25 cellular contexts compared by ENCODE assay signal in the genomic region with DNA sequence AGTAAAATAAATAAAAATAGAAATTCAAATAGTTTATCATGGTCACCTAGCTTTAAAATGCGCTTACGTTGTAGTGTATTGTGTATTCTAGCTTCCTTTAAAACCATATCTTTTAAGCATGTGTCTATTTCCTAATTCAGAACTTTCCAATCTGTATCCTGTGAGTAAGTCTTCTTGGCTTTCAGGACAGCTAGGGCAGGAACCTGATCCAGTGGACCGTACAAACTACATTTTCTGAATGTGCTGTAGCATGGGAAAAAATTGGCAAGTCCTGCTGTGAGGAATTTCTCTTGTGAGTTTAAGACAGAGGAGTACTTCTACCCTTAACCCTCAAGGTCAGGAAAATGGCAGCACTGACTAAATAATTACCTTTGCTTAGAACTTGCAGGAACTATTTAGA. TPM values are rescaled to one million over a fixed set of nuclear protein-coding genes. Genes with fewer than 3 reads are reported as not detected.
"Had no signal": no experiment of that assay in that cellular context is flagged by ENCODE, and none has a peak within 500 bp of the region (broad histone marks: within the 10 kb centered on the region; RNA-seq: fewer than 3 reads in every experiment).

No MANE protein-coding gene starts in this region.

- ATAC-seq: activated T-helper 17 cell treated with anti-CD3 and anti-CD28 coated beads, Interleukin-2, amount 50 U/mL, for 72 hours; heart left ventricle; left lung; natural killer cell treated with Interleukin-12 subunit alpha and Interleukin-12 subunit beta and Interleukin-15 and Interleukin-18, amount 100 ng/mL, for 72 hours; pancreas; right lobe of liver; stimulated activated memory B cell treated with anti-CD40 and anti-IgM and Interleukin-4, amounts not matched to agents 10 μg/mL and 1 μg/mL and 100 μg/mL, for 72 hours; WTC11 had no signal

- H3K27me3 ChIP-seq: colonic mucosa, gastrocnemius medialis, heart left ventricle, left lung, neutrophil, pancreas, right lobe of liver, uterus had no signal

- H3K4me3 Mint-ChIP-seq: activated naive CD8-positive, alpha-beta T cell; activated T-cell treated with anti-CD3 and anti-CD28 coated beads, Interleukin-2, amount 50 U/mL, for 24 hours; activated T-helper 17 cell treated with anti-CD3 and anti-CD28 coated beads, Interleukin-2, amount 50 U/mL, for 72 hours; central memory CD8-positive, alpha-beta T cell; mesothelial cell of epicardium; natural killer cell treated with Interleukin-12 subunit alpha and Interleukin-12 subunit beta and Interleukin-15 and Interleukin-18, amount 100 ng/mL, for 72 hours; stimulated activated memory B cell treated with anti-CD40 and anti-IgM and Interleukin-4, amounts not matched to agents 10 μg/mL and 1 μg/mL and 100 μg/mL, for 72 hours; WTC11 had no signal

- H3K27ac Mint-ChIP-seq: activated naive CD8-positive, alpha-beta T cell; activated T-cell treated with anti-CD3 and anti-CD28 coated beads, Interleukin-2, amount 50 U/mL, for 24 hours; activated T-helper 17 cell treated with anti-CD3 and anti-CD28 coated beads, Interleukin-2, amount 50 U/mL, for 72 hours; mesothelial cell of epicardium; natural killer cell treated with Interleukin-12 subunit alpha and Interleukin-12 subunit beta and Interleukin-15 and Interleukin-18, amount 100 ng/mL, for 72 hours; stimulated activated memory B cell treated with anti-CD40 and anti-IgM and Interleukin-4, amounts not matched to agents 10 μg/mL and 1 μg/mL and 100 μg/mL, for 72 hours; WTC11 had no signal

- H3K27ac ChIP-seq: colonic mucosa, left lung, neutrophil, pancreas, right lobe of liver had no signal

- H3K4me1 ChIP-seq: colonic mucosa, left lung, pancreas, right lobe of liver, uterus had no signal

- H3K9me3 ChIP-seq: colonic mucosa, gastrocnemius medialis, heart left ventricle, left lung, neutrophil, pancreas, right lobe of liver, uterus had no signal

- H3K27me3 Mint-ChIP-seq: activated naive CD8-positive, alpha-beta T cell; activated T-cell treated with anti-CD3 and anti-CD28 coated beads, Interleukin-2, amount 50 U/mL, for 24 hours; activated T-helper 17 cell treated with anti-CD3 and anti-CD28 coated beads, Interleukin-2, amount 50 U/mL, for 72 hours; central memory CD8-positive, alpha-beta T cell; natural killer cell treated with Interleukin-12 subunit alpha and Interleukin-12 subunit beta and Interleukin-15 and Interleukin-18, amount 100 ng/mL, for 72 hours; stimulated activated memory B cell treated with anti-CD40 and anti-IgM and Interleukin-4, amounts not matched to agents 10 μg/mL and 1 μg/mL and 100 μg/mL, for 72 hours had no signal

- H3K4me1 Mint-ChIP-seq: activated T-helper 17 cell treated with anti-CD3 and anti-CD28 coated beads, Interleukin-2, amount 50 U/mL, for 72 hours; central memory CD8-positive, alpha-beta T cell; mesothelial cell of epicardium; stimulated activated memory B cell treated with anti-CD40 and anti-IgM and Interleukin-4, amounts not matched to agents 10 μg/mL and 1 μg/mL and 100 μg/mL, for 72 hours; WTC11 had no signal

- H3K36me3 ChIP-seq: colonic mucosa, uterus had no signal

- H3K9me3 Mint-ChIP-seq: activated T-cell treated with anti-CD3 and anti-CD28 coated beads, Interleukin-2, amount 50 U/mL, for 24 hours; activated T-helper 17 cell treated with anti-CD3 and anti-CD28 coated beads, Interleukin-2, amount 50 U/mL, for 72 hours; central memory CD8-positive, alpha-beta T cell; mesothelial cell of epicardium; natural killer cell treated with Interleukin-12 subunit alpha and Interleukin-12 subunit beta and Interleukin-15 and Interleukin-18, amount 100 ng/mL, for 72 hours; stimulated activated memory B cell treated with anti-CD40 and anti-IgM and Interleukin-4, amounts not matched to agents 10 μg/mL and 1 μg/mL and 100 μg/mL, for 72 hours; WTC11 had no signal

- H3K4me3 ChIP-seq: colonic mucosa, gastrocnemius medialis, heart left ventricle, left lung, pancreas, right lobe of liver, uterus had no signal

- DNase-seq: activated T-cell treated with anti-CD3 and anti-CD28 coated beads, Interleukin-2, amount 50 U/mL, for 24 hours; colonic mucosa; gastrocnemius medialis; heart left ventricle; left lung; pancreas; right lobe of liver; small intestine; stimulated activated CD4-positive, alpha-beta T cell treated with anti-CD3 and anti-CD28 coated beads, Interleukin-2, amount 100 ng/mL, for 24 hours; T-helper 9 cell; uterus had no signal

RNA-seq across cellular contexts. Expression of a gene that starts 12.1 kb away (rescaled TPM):
- total RNA-seq: activated T-helper 17 cell treated with anti-CD3 and anti-CD28 coated beads, Interleukin-2, amount 50 U/mL, for 72 hours; astrocyte; colonic mucosa; gastrocnemius medialis; heart left ventricle; left lung; lung microvascular endothelial cell; mesothelial cell of epicardium; natural killer cell treated with Interleukin-12 subunit alpha and Interleukin-12 subunit beta and Interleukin-15 and Interleukin-18, amount 100 ng/mL, for 72 hours; pancreas; pulmonary artery endothelial cell; right lobe of liver; T-helper 1 cell treated with Interleukin-12 subunit alpha and Interleukin-12 subunit beta and Interleukin-4 antibody, amounts not matched to agents 30 ng/mL and 1 ng/mL, for 36 hours; temporal lobe; uterus; WTC11 had no signal
- polyA plus RNA-seq: heart left ventricle, keratinocyte, pancreas, small intestine had no signal
